In the genomic region with DNA sequence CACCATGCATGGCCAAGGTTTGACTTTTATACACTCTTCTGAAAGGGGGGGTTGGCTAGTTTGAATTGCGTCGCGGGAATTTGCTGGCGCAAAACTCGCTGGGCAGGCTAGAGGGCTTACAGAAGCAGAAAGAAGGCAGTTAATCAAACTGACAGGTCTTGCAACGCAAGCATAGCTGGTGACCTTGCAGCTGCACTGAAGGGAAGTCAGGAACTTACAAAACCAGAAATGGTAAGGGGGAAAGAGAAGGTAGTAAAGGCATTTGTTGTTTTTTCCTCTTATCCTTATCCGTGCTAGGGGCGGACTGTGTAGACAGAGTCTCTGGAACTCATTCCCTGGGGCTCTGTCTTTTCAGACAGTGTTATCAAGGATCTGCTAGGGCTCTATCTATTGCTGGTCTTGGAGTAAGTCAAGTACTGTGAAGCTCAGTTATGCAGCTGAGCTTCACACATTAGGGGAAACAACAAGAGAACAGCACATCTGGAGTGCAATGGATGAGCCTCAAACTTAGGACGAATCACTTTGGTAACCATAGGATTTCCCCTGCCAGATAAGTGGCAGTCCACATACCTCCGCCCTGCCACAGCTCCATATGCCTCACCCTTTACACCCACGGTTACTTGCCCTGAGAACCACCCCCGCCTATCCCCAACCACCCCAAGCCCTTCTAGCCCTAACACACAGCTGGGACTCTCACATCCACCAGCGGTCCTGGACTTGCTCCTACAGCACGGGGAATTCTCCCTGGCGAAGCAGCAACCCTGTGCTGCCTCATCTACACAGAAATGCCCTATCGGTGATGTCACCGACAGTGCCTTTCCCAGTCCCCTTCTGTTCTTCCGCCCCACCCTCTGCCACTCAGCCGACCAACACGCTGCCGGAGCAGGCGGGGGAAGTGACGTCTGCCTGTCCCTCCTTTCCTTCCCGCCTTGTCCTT, we compare ENCODE assay signal across 8 cellular contexts.
DNase-seq lines count a peak whose midpoint lies in the region; ATAC-seq and TF ChIP-seq lines count a peak whose summit lies in the region.

No MANE protein-coding gene starts in this region.

- peak overlapping the region; percentile 79 for H3K4me3 Mint-ChIP-seq in glutamatergic neuron (ENCODE audit: unreplicated experiment)

- POLR2A ChIA-PET in SK-N-SH (lab: Yijun Ruan, JAX), result no interaction called here

- peak overlapping the region in 1 of 2 experiments; percentile 29; a peak in 1 of 4 replicates for H3K4me3 ChIP-seq in SK-N-SH (ENCODE audit: low read depth in 2 of 2, low read length in 1 of 2)

- no peak for TF ChIP-seq EP300 in SK-N-SH (IDR thresholded peaks at IDR 0.05; ENCODE audit: borderline replicate concordance in 1 of 2, low read depth in 1 of 2, low read length in 1 of 2)

- H3F3A ChIP-seq in SK-N-SH (replicated peaks; ENCODE audit: insufficient read depth), result no peaks in the 10 kb centered on the region

- peak overlapping the region; percentile 55 for H3K4me2 ChIP-seq in SK-N-SH

- no peaks in the 10 kb centered on the region for H3K79me2 ChIP-seq in SK-N-SH (ENCODE audit: insufficient read depth)

- peak; percentile 51 for DNase-seq in activated CD8-positive, alpha-beta memory T cell treated with anti-CD3 and anti-CD28 coated beads, Interleukin-2, amount 50 U/mL, for 48 hours
- DNase-seq in activated CD8-positive, alpha-beta memory T cell treated with anti-CD3 and anti-CD28 coated beads, Interleukin-2, amount 50 U/mL, for 4 hours, result no peak
- DNase-seq in SK-N-SH (no peak), glutamatergic neuron (peak; percentile 64), NCI-H526 treated with DMSO at 0.1 percent for 48 hours (lab: John Stamatoyannopoulos, UW) (no peak), NCI-H146 treated with DMSO at 0.1 percent for 48 hours (lab: John Stamatoyannopoulos, UW; ENCODE audit: unreplicated experiment) (no peak), NOMO-1 (lab: John Stamatoyannopoulos, UW; ENCODE audit: unreplicated experiment in 2 of 2) (no peak)
- DNase-seq in stimulated activated naive CD8-positive, alpha-beta T cell treated with anti-CD3 and anti-CD28 coated beads, Interleukin-15, Interleukin-2, amounts not matched to agents 100 U/mL and 50 U/mL, for 24 hours, result no peak

- peaks cover 1% of the 10 kb centered on the region for H3K9me3 Mint-ChIP-seq in glutamatergic neuron (ENCODE audit: unreplicated experiment)

- no peaks in the 10 kb centered on the region for H3K36me3 ChIP-seq in SK-N-SH (replicated peaks in 1 of 2; ENCODE audit: control insufficient read depth in 1 of 2, insufficient read depth in 2 of 2, low read length in 1 of 2)

- CTCF ChIA-PET in SK-N-SH (lab: Yijun Ruan, JAX), result no interaction called here

- H3K27ac ChIP-seq in SK-N-SH (ENCODE audit: low read depth in 2 of 2, low read length in 1 of 2), result no peak overlapping the region

- no peaks in the 10 kb centered on the region for H3K9me3 ChIP-seq in SK-N-SH

- peak; percentile 28 for ATAC-seq in stimulated activated naive CD8-positive, alpha-beta T cell treated with anti-CD3 and anti-CD28 coated beads, Interleukin-15, Interleukin-2, amounts not matched to agents 100 U/mL and 50 U/mL, for 24 hours

- H3K4me1 Mint-ChIP-seq in glutamatergic neuron (ENCODE audit: low read depth, unreplicated experiment), result no peaks in the 10 kb centered on the region

- TF ChIP-seq RAD21 in SK-N-SH (IDR thresholded peaks at IDR 0.05; ENCODE audit: low read length), result no peak

- no peaks in the 10 kb centered on the region for H3K36me3 Mint-ChIP-seq in glutamatergic neuron (ENCODE audit: unreplicated experiment)

- no peaks in the 10 kb centered on the region for H4K20me1 ChIP-seq in SK-N-SH (ENCODE audit: insufficient read depth)

- 6% methylated on average over 24 of the region's 24 CpGs for WGBS in SK-N-SH (ENCODE audit: low lambda C conversion rate)

- peaks cover 51% of the 10 kb centered on the region; the same call in 1 of the 2 replicates for H3K27me3 ChIP-seq in SK-N-SH (ENCODE audit: insufficient read depth)

- peaks cover 1% of the 10 kb centered on the region for H3K27me3 Mint-ChIP-seq in glutamatergic neuron (ENCODE audit: unreplicated experiment)

- H3K27ac Mint-ChIP-seq in glutamatergic neuron (ENCODE audit: unreplicated experiment), result peak overlapping the region; percentile 95

- TF ChIP-seq CTCF in SK-N-SH (IDR thresholded peaks at IDR 0.05) (no peak), glutamatergic neuron (IDR thresholded peaks at IDR 0.05; ENCODE audit: partially characterized antibody, unreplicated experiment) (no peak)

- H3K9ac ChIP-seq in SK-N-SH, result no peak overlapping the region

- no peaks in the 10 kb centered on the region for H3K9me2 ChIP-seq in SK-N-SH

- no peaks in the 10 kb centered on the region; a peak in 1 of 4 replicates for H3K4me1 ChIP-seq in SK-N-SH (ENCODE audit: control insufficient read depth in 1 of 2, insufficient read depth in 2 of 2, low read depth in 1 of 2, low read length in 1 of 2)

- H2AFZ ChIP-seq in SK-N-SH (ENCODE audit: low read depth), result peak overlapping the region; percentile 59; the same call in 1 of the 2 replicates

TF ChIP-seq in SK-N-SH, 30 proteins besides CTCF, POLR2A, EP300 and RAD21:
- TF ChIP-seq TEAD4 (IDR thresholded peaks at IDR 0.05; ENCODE audit: borderline replicate concordance, insufficient read depth) (no peak), SMC3 (IDR thresholded peaks at IDR 0.05; ENCODE audit: low read depth, low read length) (no peak), TAF1 (IDR thresholded peaks at IDR 0.05; ENCODE audit: borderline replicate concordance, low read depth, low read length) (no peak), EZH2phosphoT487 (IDR thresholded peaks at IDR 0.05; ENCODE audit: borderline replicate concordance, low read depth) (no peak), ZBTB33 (IDR thresholded peaks at IDR 0.05; ENCODE audit: borderline replicate concordance, low read depth) (no peak), FOXJ3 (CRISPR knock-in tag; IDR thresholded peaks at IDR 0.05) (no peak), GABPA (IDR thresholded peaks at IDR 0.05; ENCODE audit: low read depth) (peak; percentile 61), MAX (IDR thresholded peaks at IDR 0.05; ENCODE audit: low read depth) (peak; percentile 58), POLR2AphosphoS5 (IDR thresholded peaks at IDR 0.05; ENCODE audit: low read depth, low read length) (no peak)
- TF ChIP-seq, protein P1, sequence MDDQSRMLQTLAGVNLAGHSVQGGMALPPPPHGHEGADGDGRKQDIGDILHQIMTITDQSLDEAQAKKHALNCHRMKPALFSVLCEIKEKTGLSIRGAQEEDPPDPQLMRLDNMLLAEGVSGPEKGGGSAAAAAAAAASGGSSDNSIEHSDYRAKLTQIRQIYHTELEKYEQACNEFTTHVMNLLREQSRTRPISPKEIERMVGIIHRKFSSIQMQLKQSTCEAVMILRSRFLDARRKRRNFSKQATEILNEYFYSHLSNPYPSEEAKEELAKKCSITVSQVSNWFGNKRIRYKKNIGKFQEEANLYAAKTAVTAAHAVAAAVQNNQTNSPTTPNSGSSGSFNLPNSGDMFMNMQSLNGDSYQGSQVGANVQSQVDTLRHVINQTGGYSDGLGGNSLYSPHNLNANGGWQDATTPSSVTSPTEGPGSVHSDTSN (IDR thresholded peaks at IDR 0.05), result peak; percentile 7; the same call in 1 of the 2 replicates
- TF ChIP-seq, protein P2, sequence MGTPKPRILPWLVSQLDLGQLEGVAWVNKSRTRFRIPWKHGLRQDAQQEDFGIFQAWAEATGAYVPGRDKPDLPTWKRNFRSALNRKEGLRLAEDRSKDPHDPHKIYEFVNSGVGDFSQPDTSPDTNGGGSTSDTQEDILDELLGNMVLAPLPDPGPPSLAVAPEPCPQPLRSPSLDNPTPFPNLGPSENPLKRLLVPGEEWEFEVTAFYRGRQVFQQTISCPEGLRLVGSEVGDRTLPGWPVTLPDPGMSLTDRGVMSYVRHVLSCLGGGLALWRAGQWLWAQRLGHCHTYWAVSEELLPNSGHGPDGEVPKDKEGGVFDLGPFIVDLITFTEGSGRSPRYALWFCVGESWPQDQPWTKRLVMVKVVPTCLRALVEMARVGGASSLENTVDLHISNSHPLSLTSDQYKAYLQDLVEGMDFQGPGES (IDR thresholded peaks at IDR 0.05; ENCODE audit: low read depth, low read length), result no peak
- TF ChIP-seq, protein P3, sequence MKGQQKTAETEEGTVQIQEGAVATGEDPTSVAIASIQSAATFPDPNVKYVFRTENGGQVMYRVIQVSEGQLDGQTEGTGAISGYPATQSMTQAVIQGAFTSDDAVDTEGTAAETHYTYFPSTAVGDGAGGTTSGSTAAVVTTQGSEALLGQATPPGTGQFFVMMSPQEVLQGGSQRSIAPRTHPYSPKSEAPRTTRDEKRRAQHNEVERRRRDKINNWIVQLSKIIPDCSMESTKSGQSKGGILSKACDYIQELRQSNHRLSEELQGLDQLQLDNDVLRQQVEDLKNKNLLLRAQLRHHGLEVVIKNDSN (IDR thresholded peaks at IDR 0.05; ENCODE audit: borderline replicate concordance, low read depth), result no peak

Comparison
In these comparisons a context has a peak if more than half of its experiments do, and no peak if none do; other contexts are left out.
1. DNase-seq: peak in activated CD8-positive, alpha-beta memory T cell treated with anti-CD3 and anti-CD28 coated beads, Interleukin-2, amount 50 U/mL, for 48 hours (single experiment) and glutamatergic neuron (single experiment); none in activated CD8-positive, alpha-beta memory T cell treated with anti-CD3 and anti-CD28 coated beads, Interleukin-2, amount 50 U/mL, for 4 hours (single experiment), SK-N-SH (single experiment), stimulated activated naive CD8-positive, alpha-beta T cell treated with anti-CD3 and anti-CD28 coated beads, Interleukin-15, Interleukin-2, amounts not matched to agents 100 U/mL and 50 U/mL, for 24 hours (single experiment), NCI-H526 treated with DMSO at 0.1 percent for 48 hours (single experiment), NCI-H146 treated with DMSO at 0.1 percent for 48 hours (single experiment) and NOMO-1 (0 of 2).